ENCODE assay signal across 13 cellular contexts in the genomic region with DNA sequence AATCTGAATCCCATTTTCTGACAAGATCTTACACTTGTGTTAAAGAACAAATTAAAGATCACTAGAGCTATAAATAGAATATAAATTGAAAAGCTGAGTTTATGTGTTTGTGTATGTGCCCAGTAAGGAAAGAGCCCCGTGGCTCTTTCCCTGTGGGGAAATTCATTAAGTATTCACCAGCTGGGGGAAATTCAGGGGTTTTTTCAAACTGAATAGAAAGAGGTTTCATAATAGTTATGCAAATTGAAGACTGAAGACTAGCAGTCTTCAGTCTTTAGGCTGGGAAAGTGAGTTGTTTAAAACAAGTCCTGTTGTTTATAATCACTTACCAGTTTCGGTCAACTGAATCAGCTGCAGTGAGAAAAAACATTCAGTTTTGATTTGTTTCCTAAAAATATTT. TPM values are rescaled to one million over a fixed set of nuclear protein-coding genes. Genes with fewer than 3 reads are reported as not detected.
DNase-seq lines count a peak whose midpoint lies in the region; ATAC-seq and TF ChIP-seq lines count a peak whose summit lies in the region.
"Had no signal": no experiment of that assay in that cellular context is flagged by ENCODE, and none has a peak within 500 bp of the region (broad histone marks: within the 10 kb centered on the region; RNA-seq: fewer than 3 reads in every experiment).

No MANE protein-coding gene starts in this region.

- intact Hi-C loops in activated CD4-positive, alpha-beta T cell treated with anti-CD3 and anti-CD28 coated beads for 36 hours (cut with DNase I, micrococcal nuclease) = loop anchor here in 1 of 2 experiments (2.0 kb wide), 1 partner anchor 58 kb away; no protein-coding TSS in a partner anchor
- intact Hi-C loops in spleen (cut with DNase I; ENCODE audit: low total_unique reads) = loop anchor here (10.0 kb wide), 1 partner anchor 248 kb away; no protein-coding TSS in a partner anchor

- H3K4me1 ChIP-seq in spleen (peaks cover 0 to 75% (median 30%) of the 10 kb centered on the region in 6 donors), Peyer's patch (no peaks in the 10 kb centered on the region)
- H3K4me1 ChIP-seq: uterus had no signal

- no peaks in the 10 kb centered on the region for H3K36me3 Mint-ChIP-seq in activated CD4-positive, alpha-beta T cell treated with anti-CD3 and anti-CD28 coated beads for 36 hours (ENCODE audit: low read depth)
- no peaks in the 10 kb centered on the region for H3K36me3 Mint-ChIP-seq in activated CD4-positive, alpha-beta T cell treated with anti-CD3 and anti-CD28 coated beads, Interleukin-2, amount 10 ng/mL, durations not matched to agents 7 days and 5 days (ENCODE audit: low read depth)

- CTCF ChIA-PET in activated CD4-positive, alpha-beta T cell treated with anti-CD3 and anti-CD28 coated beads for 36 hours (lab: Charles Lee) = interaction anchor here (0.6 to 1.6 kb wide), 6 partner anchors 22 to 878 kb away, joined by 3 to 5 read pairs (median 3); no protein-coding TSS in a partner anchor
- CTCF ChIA-PET in activated CD4-positive, alpha-beta T cell treated with anti-CD3 and anti-CD28 coated beads, Interleukin-2, amount 10 ng/mL, durations not matched to agents 7 days and 5 days (lab: Charles Lee) = no interaction called here

- WGBS in spleen, 5 donors = 28 to 41% (median 35%) methylated on average over 2 of the region's 2 CpGs

- H3K27ac Mint-ChIP-seq in activated CD4-positive, alpha-beta T cell treated with anti-CD3 and anti-CD28 coated beads for 36 hours = no peak overlapping the region
- H3K27ac Mint-ChIP-seq in activated CD4-positive, alpha-beta T cell treated with anti-CD3 and anti-CD28 coated beads, Interleukin-2, amount 10 ng/mL, durations not matched to agents 7 days and 5 days = no peak overlapping the region

- POLR2A ChIA-PET in activated CD4-positive, alpha-beta T cell treated with anti-CD3 and anti-CD28 coated beads for 36 hours (lab: Charles Lee) = no interaction called here
- POLR2A ChIA-PET in activated CD4-positive, alpha-beta T cell treated with anti-CD3 and anti-CD28 coated beads, Interleukin-2, amount 10 ng/mL, durations not matched to agents 7 days and 5 days (lab: Charles Lee) = no interaction called here

- ATAC-seq in activated CD4-positive, alpha-beta T cell treated with anti-CD3 and anti-CD28 coated beads for 36 hours = peak; percentile 84
- ATAC-seq in GM21825 (IDR thresholded peaks at IDR 0.05; ENCODE audit: unreplicated experiment) (peak; percentile 82), HG03457 (IDR thresholded peaks at IDR 0.05; ENCODE audit: unreplicated experiment) (peak; percentile 70)
- ATAC-seq: esophagus mucosa had no signal

- H3K27me3 ChIP-seq in spleen (replicated peaks in 1 of 7) = no peaks in the 10 kb centered on the region
- no peaks in the 10 kb centered on the region for H3K27me3 ChIP-seq in Peyer's patch
- H3K27me3 ChIP-seq: uterus had no signal

- H3K4me3 ChIP-seq in spleen (no peak overlapping the region), Peyer's patch (no peak overlapping the region)
- H3K4me3 ChIP-seq: uterus had no signal

- DNase-seq in activated CD4-positive, alpha-beta T cell treated with anti-CD3 and anti-CD28 coated beads for 36 hours = peak; percentile 7
- no peak for DNase-seq in activated CD4-positive, alpha-beta T cell treated with anti-CD3 and anti-CD28 coated beads, Interleukin-2, amount 10 ng/mL, durations not matched to agents 7 days and 5 days
- DNase-seq in spleen (no peak), Peyer's patch (no peak), NCI-H1417 (lab: John Stamatoyannopoulos, UW) (no peak)
- no peak for DNase-seq in stimulated activated naive CD4-positive, alpha-beta T cell treated with Interleukin-2 at 50 U/mL for 16 hours (lab: John Stamatoyannopoulos, UW)
- DNase-seq: midbrain, NCI-H2081 treated with DMSO at 0.1 percent for 48 hours, T-helper 2 cell, uterus had no signal

- TF ChIP-seq CTCF in spleen (IDR thresholded peaks at IDR 0.05 in 8 of 11, conservative IDR thresholded peaks at IDR 0.05 in 3 of 11) (no peak), Peyer's patch (IDR thresholded peaks at IDR 0.05) (no peak)

- H3K9me3 Mint-ChIP-seq in activated CD4-positive, alpha-beta T cell treated with anti-CD3 and anti-CD28 coated beads for 36 hours (ENCODE audit: low read depth) = no peaks in the 10 kb centered on the region
- H3K9me3 Mint-ChIP-seq in activated CD4-positive, alpha-beta T cell treated with anti-CD3 and anti-CD28 coated beads, Interleukin-2, amount 10 ng/mL, durations not matched to agents 7 days and 5 days = no peaks in the 10 kb centered on the region

- H3K36me3 ChIP-seq in spleen = no peaks in the 10 kb centered on the region
- no peaks in the 10 kb centered on the region for H3K36me3 ChIP-seq in Peyer's patch
- H3K36me3 ChIP-seq: uterus had no signal

- H3K4me1 Mint-ChIP-seq in activated CD4-positive, alpha-beta T cell treated with anti-CD3 and anti-CD28 coated beads for 36 hours = peaks cover 4% of the 10 kb centered on the region
- no peaks in the 10 kb centered on the region for H3K4me1 Mint-ChIP-seq in activated CD4-positive, alpha-beta T cell treated with anti-CD3 and anti-CD28 coated beads, Interleukin-2, amount 10 ng/mL, durations not matched to agents 7 days and 5 days

- TF ChIP-seq POLR2A in spleen (IDR thresholded peaks at IDR 0.05) = no peak
- TF ChIP-seq POLR2A in Peyer's patch (IDR thresholded peaks at IDR 0.05) = no peak

- H3K9me3 ChIP-seq in spleen (peaks cover 0 to 7% (median 0%) of the 10 kb centered on the region in 8 donors), Peyer's patch (no peaks in the 10 kb centered on the region)
- H3K9me3 ChIP-seq: uterus had no signal

- peaks cover 52% of the 10 kb centered on the region for H3K27me3 Mint-ChIP-seq in activated CD4-positive, alpha-beta T cell treated with anti-CD3 and anti-CD28 coated beads for 36 hours
- peaks cover 7% of the 10 kb centered on the region for H3K27me3 Mint-ChIP-seq in activated CD4-positive, alpha-beta T cell treated with anti-CD3 and anti-CD28 coated beads, Interleukin-2, amount 10 ng/mL, durations not matched to agents 7 days and 5 days

- H3K27ac ChIP-seq in spleen (peak overlapping the region; percentile 44 to 89 (median 68)), Peyer's patch (peak overlapping the region in 1 of 4 donors; percentile 13)
- H3K27ac ChIP-seq: uterus had no signal

- no peak overlapping the region for H3K4me3 Mint-ChIP-seq in activated CD4-positive, alpha-beta T cell treated with anti-CD3 and anti-CD28 coated beads for 36 hours
- H3K4me3 Mint-ChIP-seq in activated CD4-positive, alpha-beta T cell treated with anti-CD3 and anti-CD28 coated beads, Interleukin-2, amount 10 ng/mL, durations not matched to agents 7 days and 5 days = no peak overlapping the region

RNA-seq across cellular contexts. Expression of a gene that starts 11.3 kb away (rescaled TPM):
- total RNA-seq in activated CD4-positive, alpha-beta T cell treated with anti-CD3 and anti-CD28 coated beads for 36 hours = not detected
- not detected for total RNA-seq in activated CD4-positive, alpha-beta T cell treated with anti-CD3 and anti-CD28 coated beads, Interleukin-2, amount 10 ng/mL, durations not matched to agents 7 days and 5 days
- total RNA-seq in spleen (100 to 1,000 TPM; 246 to 652 (median 397) TPM), Peyer's patch (10 to 100 TPM in 2 of 4 donors, 1 to 10 TPM in 2; 5.0 to 52.0 (median 14.9) TPM)
- polyA plus RNA-seq in spleen = 10 to 100 TPM; 41.8 to 91.3 (median 78.7) TPM

RNA-seq across cellular contexts. Expression of a gene that starts 29.2 kb away (rescaled TPM):
- not detected for total RNA-seq in activated CD4-positive, alpha-beta T cell treated with anti-CD3 and anti-CD28 coated beads for 36 hours
- not detected for total RNA-seq in activated CD4-positive, alpha-beta T cell treated with anti-CD3 and anti-CD28 coated beads, Interleukin-2, amount 10 ng/mL, durations not matched to agents 7 days and 5 days
- total RNA-seq in spleen (10 to 100 TPM in 2 of 7 donors, 1 to 10 TPM in 5; 2.6 to 18.0 (median 6.3) TPM), Peyer's patch (10 to 100 TPM in 1 of 4 donors, 1 to 10 TPM in 1, under 1 TPM in 2; 0.57 to 15.7 (median 2.7) TPM)
- 1 to 10 TPM; 1.0 to 5.3 (median 2.4) TPM for polyA plus RNA-seq in spleen

RNA-seq across cellular contexts. Expression of a gene that starts 40.0 kb away (rescaled TPM):
- total RNA-seq in activated CD4-positive, alpha-beta T cell treated with anti-CD3 and anti-CD28 coated beads for 36 hours = not detected
- total RNA-seq in activated CD4-positive, alpha-beta T cell treated with anti-CD3 and anti-CD28 coated beads, Interleukin-2, amount 10 ng/mL, durations not matched to agents 7 days and 5 days = not detected
- total RNA-seq in spleen (100 to 1,000 TPM in 1 of 7 donors, 1 to 10 TPM in 4, under 1 TPM in 1, not detected in 1; 0.95 to 128 (median 4.7) TPM), Peyer's patch (not detected)
- 10 to 100 TPM in 1 of 3 donors, 1 to 10 TPM in 1, under 1 TPM in 1; 0.65 to 10.5 (median 7.2) TPM for polyA plus RNA-seq in spleen
- total RNA-seq: esophagus mucosa, uterus had no signal

Comparison
In these comparisons a context has a peak if more than half of its experiments do, and no peak if none do; other contexts are left out.
1. RNA of a gene that starts 11.3 kb away (total RNA-seq): 246 to 652 TPM in spleen and 5.0 to 52.0 TPM in Peyer's patch; not detected in activated CD4-positive, alpha-beta T cell treated with anti-CD3 and anti-CD28 coated beads for 36 hours and not detected in activated CD4-positive, alpha-beta T cell treated with anti-CD3 and anti-CD28 coated beads, Interleukin-2, amount 10 ng/mL, durations not matched to agents 7 days and 5 days; every median in the first group is over 4 times any median in the second.
2. Peak in every context shown above with its lines, with median percentiles within 50 percentile points of each other: ATAC-seq.